16 cellular contexts compared by ENCODE assay signal in the genomic region with DNA sequence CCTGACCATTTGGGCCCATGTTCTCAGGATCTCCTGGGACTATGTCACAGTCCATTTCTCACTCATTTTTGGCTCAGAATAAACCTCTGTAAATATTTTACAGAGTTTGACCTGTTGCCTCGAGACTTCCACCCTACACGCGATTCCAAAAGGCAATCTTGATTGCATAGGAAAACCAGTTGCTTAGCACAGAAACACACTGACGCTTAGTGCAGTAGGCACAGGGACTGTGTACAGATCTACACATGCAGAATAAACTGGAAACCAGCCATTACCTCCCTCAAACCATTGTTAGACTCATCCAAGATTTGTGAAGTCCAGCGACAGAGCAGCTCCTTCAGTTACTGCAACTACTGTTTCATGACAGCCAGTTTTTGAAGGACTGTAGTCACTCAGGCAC.
"Had no signal": no experiment of that assay in that cellular context is flagged by ENCODE, and none has a peak within 500 bp of the region (broad histone marks: within the 10 kb centered on the region; RNA-seq: fewer than 3 reads in every experiment).

No MANE protein-coding gene starts in this region.

- ATAC-seq: activated T-helper 17 cell treated with anti-CD3 and anti-CD28 coated beads, Interleukin-2, amount 50 U/mL, for 72 hours; effector memory CD8-positive, alpha-beta T cell; lower lobe of right lung; naive thymus-derived CD8-positive, alpha-beta T cell; psoas muscle; stimulated activated naive CD8-positive, alpha-beta T cell treated with anti-CD3 and anti-CD28 coated beads, Interleukin-15, amount 100 ng/mL, for 72 hours; WTC11 had no signal

- H3K9me3 ChIP-seq: lower lobe of right lung, psoas muscle, testis, uterus had no signal

- DNase-seq: activated CD4-positive, alpha-beta T cell treated with anti-CD3 and anti-CD28 coated beads for 48 hours; activated naive CD4-positive, alpha-beta T cell treated with anti-CD3 and anti-CD28 coated beads for 36 hours; effector memory CD8-positive, alpha-beta T cell; immature natural killer cell; lower lobe of right lung; naive thymus-derived CD8-positive, alpha-beta T cell; nucleus accumbens; psoas muscle; stimulated activated CD4-positive, alpha-beta T cell treated with anti-CD3 and anti-CD28 coated beads, Interleukin-15, amount 100 ng/mL, for 24 hours; stimulated activated CD4-positive, alpha-beta T cell treated with anti-CD3 and anti-CD28 coated beads, Interleukin-4, amount 100 ng/mL, for 24 hours; stimulated activated naive CD8-positive, alpha-beta T cell treated with anti-CD3 and anti-CD28 coated beads, Interleukin-15, amount 100 ng/mL, for 72 hours; testis; uterus had no signal

- H3K36me3 ChIP-seq: lower lobe of right lung, uterus had no signal

- H3K27me3 ChIP-seq: testis, uterus had no signal

- H3K27ac ChIP-seq: epithelial cell of prostate, lower lobe of right lung, psoas muscle, testis, uterus had no signal

- H3K4me3 ChIP-seq: lower lobe of right lung, psoas muscle, testis, uterus had no signal

- H3K4me1 ChIP-seq: lower lobe of right lung, psoas muscle, testis, uterus had no signal
